Comparison of ENCODE assay signal across 22 cellular contexts in the genomic region with DNA sequence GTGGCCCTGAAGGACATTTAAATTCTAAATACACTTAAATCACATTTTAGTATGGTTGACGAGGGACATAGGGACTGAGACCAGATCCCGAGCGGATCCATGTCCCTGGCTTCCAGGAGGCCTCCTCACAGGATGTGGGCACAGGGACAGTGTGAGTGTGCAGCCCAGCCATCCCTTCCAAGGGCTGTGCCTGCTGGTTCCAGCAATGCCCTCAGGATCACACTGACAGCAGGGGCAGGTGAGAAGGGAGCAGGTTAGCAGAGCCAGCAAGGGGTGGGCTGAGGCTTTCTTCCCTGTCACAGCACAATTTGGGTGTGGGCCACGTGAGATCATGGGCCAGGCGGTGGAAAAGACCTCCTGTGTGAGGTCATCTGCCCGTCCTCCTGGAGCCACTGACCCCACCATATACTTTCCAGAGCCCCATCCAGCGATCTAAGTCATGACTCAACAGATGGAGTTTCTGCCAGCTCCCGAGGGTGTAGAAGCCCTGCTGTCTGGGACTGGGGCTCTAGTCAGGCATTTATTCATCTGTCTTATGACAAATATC. TPM values are rescaled to one million over a fixed set of nuclear protein-coding genes. Genes with fewer than 3 reads are reported as not detected.
DNase-seq lines count a peak whose midpoint lies in the region; ATAC-seq and TF ChIP-seq lines count a peak whose summit lies in the region.
"Had no signal": no experiment of that assay in that cellular context is flagged by ENCODE, and none has a peak within 500 bp of the region (broad histone marks: within the 10 kb centered on the region; RNA-seq: fewer than 3 reads in every experiment).

No MANE protein-coding gene starts in this region.

- DNase-seq in DMS 273 treated with DMSO at 0.1 percent for 48 hours (lab: John Stamatoyannopoulos, UW) (peak; percentile 80), DMS 273 (lab: John Stamatoyannopoulos, UW; ENCODE audit: unreplicated experiment) (no peak), NCI-H69 (lab: John Stamatoyannopoulos, UW) (peak; percentile 94), fibroblast of mammary gland (ENCODE audit: low read depth) (peak; percentile 79), psoas muscle (peak; percentile 21 to 42), NCI-H1092 treated with DMSO at 0.1 percent for 48 hours (lab: John Stamatoyannopoulos, UW) (no peak), NCI-H1105 treated with DMSO at 0.1 percent for 48 hours (lab: John Stamatoyannopoulos, UW) (no peak)
- DNase-seq in effector memory CD8-positive, alpha-beta T cell = no peak
- DNase-seq: activated CD4-positive, alpha-beta T cell treated with anti-CD3 and anti-CD28 coated beads for 48 hours; DND-41; KG1; NCI-H1436; NCI-H446 treated with DMSO at 0.1 percent for 48 hours; SIG-M5; stimulated activated naive B cell treated with anti-CD40 and anti-IgM and Interleukin-4, amounts not matched to agents 10 μg/mL and 1 μg/mL and 100 μg/mL, for 72 hours; T-helper 9 cell had no signal

- H3K4me3 ChIP-seq in fibroblast of mammary gland (ENCODE audit: control insufficient read depth, low read depth, low read length) (no peak overlapping the region), psoas muscle (no peak overlapping the region)
- H3K4me3 ChIP-seq: GM23338, left lung, upper lobe of left lung had no signal

- no peak overlapping the region for H3K27ac Mint-ChIP-seq in effector memory CD8-positive, alpha-beta T cell
- H3K27ac Mint-ChIP-seq: activated naive CD8-positive, alpha-beta T cell; GM23338; stimulated activated naive B cell treated with anti-CD40 and anti-IgM and Interleukin-4, amounts not matched to agents 10 μg/mL and 1 μg/mL and 100 μg/mL, for 72 hours had no signal

- H3K27ac ChIP-seq in psoas muscle = no peak overlapping the region
- H3K27ac ChIP-seq: 22Rv1, HL-60, left lung, upper lobe of left lung had no signal

- H3K4me3 Mint-ChIP-seq in effector memory CD8-positive, alpha-beta T cell = no peak overlapping the region
- H3K4me3 Mint-ChIP-seq: activated naive CD8-positive, alpha-beta T cell; GM23338; stimulated activated naive B cell treated with anti-CD40 and anti-IgM and Interleukin-4, amounts not matched to agents 10 μg/mL and 1 μg/mL and 100 μg/mL, for 72 hours had no signal

- whole genome bisulfite sequencing in psoas muscle, 3 donors = 65 to 77% (median 74%) methylated on average over 8 of the region's 8 CpGs

- H3K27me3 ChIP-seq in psoas muscle (ENCODE audit: insufficient read depth in 3 of 3, low read length in 2 of 3) = no peaks in the 10 kb centered on the region
- H3K27me3 ChIP-seq: left lung, upper lobe of left lung had no signal

- H3K9me3 ChIP-seq in psoas muscle = no peaks in the 10 kb centered on the region
- H3K9me3 ChIP-seq: left lung, upper lobe of left lung had no signal

- intact Hi-C loops in psoas muscle (cut with DNase I) = no loop called here

- peaks cover 0 to 18% of the 10 kb centered on the region in 2 donors for H3K36me3 ChIP-seq in psoas muscle (ENCODE audit: insufficient read depth in 1 of 2, low read depth in 1 of 2)

- TF ChIP-seq CTCF in fibroblast of mammary gland (conservative IDR thresholded peaks at IDR 0.05; ENCODE audit: control insufficient read depth, insufficient read depth, low read depth, low read length) = no peak
- TF ChIP-seq CTCF in psoas muscle (IDR thresholded peaks at IDR 0.05) = no peak

- no peaks in the 10 kb centered on the region for H3K4me1 ChIP-seq in psoas muscle
- H3K4me1 ChIP-seq: left lung, upper lobe of left lung had no signal

- H3K4me1 Mint-ChIP-seq in effector memory CD8-positive, alpha-beta T cell (ENCODE audit: low read depth in 2 of 2) = peaks cover 26 to 31% of the 10 kb centered on the region in 2 donors
- H3K4me1 Mint-ChIP-seq: GM23338 had no signal

- no peaks in the 10 kb centered on the region for H3K9me3 Mint-ChIP-seq in effector memory CD8-positive, alpha-beta T cell
- H3K9me3 Mint-ChIP-seq: GM23338; stimulated activated naive B cell treated with anti-CD40 and anti-IgM and Interleukin-4, amounts not matched to agents 10 μg/mL and 1 μg/mL and 100 μg/mL, for 72 hours had no signal

- H3K27me3 Mint-ChIP-seq in effector memory CD8-positive, alpha-beta T cell = no peaks in the 10 kb centered on the region
- H3K27me3 Mint-ChIP-seq: activated naive CD8-positive, alpha-beta T cell; stimulated activated naive B cell treated with anti-CD40 and anti-IgM and Interleukin-4, amounts not matched to agents 10 μg/mL and 1 μg/mL and 100 μg/mL, for 72 hours had no signal

- peaks cover 11% of the 10 kb centered on the region for H3K36me3 Mint-ChIP-seq in effector memory CD8-positive, alpha-beta T cell (ENCODE audit: insufficient read depth)

- peak in 3 of 4 donors; percentile 37 to 67 (median 48) for ATAC-seq in psoas muscle
- ATAC-seq in effector memory CD8-positive, alpha-beta T cell (replicated peaks) = no peak
- ATAC-seq: GM23338; left lung; stimulated activated naive B cell treated with anti-CD40 and anti-IgM and Interleukin-4, amounts not matched to agents 10 μg/mL and 1 μg/mL and 100 μg/mL, for 72 hours had no signal

RNA-seq across cellular contexts. Expression of a gene that starts 37.0 kb away (rescaled TPM):
- not detected for total RNA-seq in psoas muscle
- polyA plus RNA-seq in psoas muscle = not detected
- total RNA-seq: GM23338, left lung, upper lobe of left lung had no signal
- polyA plus RNA-seq: GM23338 had no signal

RNA-seq across cellular contexts. Expression of a gene that starts 43.2 kb away (rescaled TPM):
- total RNA-seq in psoas muscle = 10 to 100 TPM; 19.6 to 40.5 (median 31.5) TPM
- polyA plus RNA-seq in psoas muscle = 10 to 100 TPM; 17.9 to 26.6 (median 20.4) TPM

RNA-seq across cellular contexts. Expression of a gene that starts 43.4 kb away (rescaled TPM):
- 10 to 100 TPM in 3 of 4 donors, 1 to 10 TPM in 1; 9.0 to 16.2 (median 14.3) TPM for total RNA-seq in psoas muscle
- 10 to 100 TPM; 12.4 to 20.5 (median 15.7) TPM for polyA plus RNA-seq in psoas muscle

Comparison
In these comparisons a context has a peak if more than half of its experiments do, and no peak if none do; other contexts are left out.
1. DNase-seq: peak in DMS 273 treated with DMSO at 0.1 percent for 48 hours (single experiment), NCI-H69 (single experiment), fibroblast of mammary gland (single experiment) and psoas muscle (2 of 2); none in DMS 273 (single experiment), effector memory CD8-positive, alpha-beta T cell (0 of 3), NCI-H1092 treated with DMSO at 0.1 percent for 48 hours (single experiment) and NCI-H1105 treated with DMSO at 0.1 percent for 48 hours (single experiment).